Comparison of ENCODE assay signal across 35 cellular contexts in the genomic region with DNA sequence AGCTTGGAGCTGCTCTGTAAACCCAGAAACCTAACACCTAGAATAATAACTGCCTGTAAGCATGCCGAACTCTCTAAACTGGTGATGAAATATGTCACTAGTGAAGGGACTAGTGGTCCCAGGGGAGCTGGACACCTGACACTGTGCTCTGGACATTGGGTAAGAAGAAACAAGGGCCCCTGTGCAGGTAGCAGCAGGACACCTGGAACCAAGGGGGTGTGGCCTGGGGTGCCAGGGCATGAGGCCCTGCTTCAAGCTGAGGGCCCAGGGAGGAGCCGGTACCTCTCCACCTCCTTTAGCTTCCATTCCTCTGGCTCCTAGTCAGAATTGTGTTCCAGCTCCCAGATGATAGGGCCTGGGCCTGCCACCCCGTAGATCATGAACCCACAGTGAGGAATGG.
"Had no signal": no experiment of that assay in that cellular context is flagged by ENCODE, and none has a peak within 500 bp of the region (broad histone marks: within the 10 kb centered on the region; RNA-seq: fewer than 3 reads in every experiment).

No MANE protein-coding gene starts in this region.

- H3K4me1 Mint-ChIP-seq: activated B cell treated with CpG ODN at 0.5 μM for 24 hours; activated CD4-positive, alpha-beta T cell treated with anti-CD3 and anti-CD28 coated beads, Interleukin-2, amount 10 ng/mL, durations not matched to agents 24 days and 14 days; activated naive CD8-positive, alpha-beta T cell treated with anti-CD3 and anti-CD28 coated beads for 36 hours; activated T-helper 17 cell treated with anti-CD3 and anti-CD28 coated beads, Interleukin-2, amount 50 U/mL, for 72 hours had no signal

- H3K4me3 ChIP-seq: adrenal gland, body of pancreas, breast epithelium had no signal

- H3K4me1 ChIP-seq: adrenal gland, body of pancreas, breast epithelium had no signal

- H3K27me3 Mint-ChIP-seq: activated B cell treated with CpG ODN at 0.5 μM for 24 hours; activated CD4-positive, alpha-beta T cell treated with anti-CD3 and anti-CD28 coated beads, Interleukin-2, amount 10 ng/mL, durations not matched to agents 24 days and 14 days; activated CD8-positive, alpha-beta T cell treated with anti-CD3 and anti-CD28 coated beads for 36 hours had no signal

- DNase-seq: activated B cell treated with CpG ODN at 0.5 μM for 24 hours; activated CD4-positive, alpha-beta memory T cell treated with anti-CD3 and anti-CD28 coated beads for 36 hours; activated CD4-positive, alpha-beta T cell treated with anti-CD3 and anti-CD28 coated beads for 4 hours; activated CD4-positive, alpha-beta T cell treated with anti-CD3 and anti-CD28 coated beads, Interleukin-2, amount 10 ng/mL, durations not matched to agents 24 days and 14 days; activated CD4-positive, alpha-beta T cell treated with anti-CD3 and anti-CD28 coated beads, Interleukin-2, amount 50 U/mL, for 1 hour; activated CD4-positive, alpha-beta T cell treated with anti-CD3 and anti-CD28 coated beads, Interleukin-2, amount 50 U/mL, for 4 hours; activated CD4-positive, CD25-positive, alpha-beta regulatory T cell treated with anti-CD3 and anti-CD28 coated beads, Interleukin-2, amount 50 U/mL, for 72 hours; activated CD8-positive, alpha-beta memory T cell treated with anti-CD3 and anti-CD28 coated beads, Interleukin-2, amount 50 U/mL, for 4 hours; activated CD8-positive, alpha-beta T cell treated with anti-CD3 and anti-CD28 coated beads for 36 hours; activated effector memory CD4-positive, alpha-beta T cell treated with anti-CD3 and anti-CD28 coated beads, Interleukin-2, amount 50 U/mL, for 16 hours; activated gamma-delta T cell treated with Interleukin-2 at 50 U/mL for 16 hours; activated naive CD4-positive, alpha-beta T cell; activated naive CD4-positive, alpha-beta T cell treated with anti-CD3 and anti-CD28 coated beads for 36 hours; activated naive CD4-positive, alpha-beta T cell treated with anti-CD3 and anti-CD28 coated beads, Interleukin-2, amount 50 U/mL, for 16 hours; activated naive CD8-positive, alpha-beta T cell treated with anti-CD3 and anti-CD28 coated beads for 36 hours; activated T-cell treated with anti-CD3 and anti-CD28 coated beads, Interleukin-2, amount 50 U/mL, for 4 hours; activated T-cell treated with anti-CD3 and anti-CD28 coated beads, Interleukin-2, amount 50 U/mL, for 72 hours; adrenal gland; amniotic stem cell; aorta; body of pancreas; brain microvascular endothelial cell; central memory CD4-positive, alpha-beta T cell; T-helper 1 cell; T-helper 2 cell; T-helper 9 cell had no signal

- H3K36me3 Mint-ChIP-seq: activated CD4-positive, alpha-beta memory T cell treated with anti-CD3 and anti-CD28 coated beads for 36 hours had no signal

- H3K4me3 Mint-ChIP-seq: activated B cell treated with CpG ODN at 0.5 μM for 24 hours; activated CD4-positive, alpha-beta memory T cell treated with anti-CD3 and anti-CD28 coated beads for 36 hours; activated CD4-positive, alpha-beta T cell treated with anti-CD3 and anti-CD28 coated beads, Interleukin-2, amount 10 ng/mL, durations not matched to agents 24 days and 14 days; activated CD8-positive, alpha-beta T cell treated with anti-CD3 and anti-CD28 coated beads for 36 hours; activated naive CD4-positive, alpha-beta T cell treated with anti-CD3 and anti-CD28 coated beads for 36 hours; activated naive CD8-positive, alpha-beta T cell treated with anti-CD3 and anti-CD28 coated beads for 36 hours; activated T-cell treated with anti-CD3 and anti-CD28 coated beads, Interleukin-2, amount 50 U/mL, for 4 hours; activated T-cell treated with anti-CD3 and anti-CD28 coated beads, Interleukin-2, amount 50 U/mL, for 72 hours; activated T-helper 1 cell treated with anti-CD3 and anti-CD28 coated beads, Interleukin-12 subunit alpha, Interleukin-12 subunit beta, Interleukin-2, Interleukin-4 antibody, amounts not matched to agents 30 ng/mL and 10 ng/mL and 1 ng/mL, durations not matched to agents 14 hours and 24 hours and 36 hours; activated T-helper 17 cell treated with anti-CD3 and anti-CD28 coated beads, Interleukin-2, amount 50 U/mL, for 72 hours; T-helper 1 cell treated with Interleukin-12 subunit alpha and Interleukin-12 subunit beta and Interleukin-4 antibody, amounts not matched to agents 30 μg/mL and 1 μg/mL, for 36 hours; T-helper 2 cell treated with Interferon-gamma antibody and Interleukin-4, amounts not matched to agents 5 μg/mL and 100 μg/mL, for 36 hours had no signal

- FAIRE-seq: astrocyte, TTC549 had no signal

- H3K27me3 ChIP-seq: adrenal gland, body of pancreas, brain microvascular endothelial cell, breast epithelium had no signal

- H3K9me3 ChIP-seq: adrenal gland had no signal

- H3K27ac Mint-ChIP-seq: activated B cell treated with CpG ODN at 0.5 μM for 24 hours; activated CD4-positive, alpha-beta memory T cell treated with anti-CD3 and anti-CD28 coated beads for 36 hours; activated CD4-positive, alpha-beta T cell treated with anti-CD3 and anti-CD28 coated beads, Interleukin-2, amount 10 ng/mL, durations not matched to agents 24 days and 14 days; activated CD8-positive, alpha-beta T cell treated with anti-CD3 and anti-CD28 coated beads for 36 hours; activated naive CD4-positive, alpha-beta T cell treated with anti-CD3 and anti-CD28 coated beads for 36 hours; activated naive CD4-positive, alpha-beta T cell treated with anti-CD3 and anti-CD28 coated beads, Interleukin-2, amount 50 U/mL, for 72 hours; activated naive CD8-positive, alpha-beta T cell treated with anti-CD3 and anti-CD28 coated beads for 36 hours; activated T-cell treated with anti-CD3 and anti-CD28 coated beads, Interleukin-2, amount 50 U/mL, for 72 hours; activated T-helper 1 cell treated with anti-CD3 and anti-CD28 coated beads, Interleukin-12 subunit alpha, Interleukin-12 subunit beta, Interleukin-2, Interleukin-4 antibody, amounts not matched to agents 30 ng/mL and 10 ng/mL and 1 ng/mL, durations not matched to agents 14 hours and 24 hours and 36 hours; activated T-helper 17 cell treated with anti-CD3 and anti-CD28 coated beads, Interleukin-2, amount 50 U/mL, for 72 hours; T-helper 1 cell treated with Interleukin-12 subunit alpha and Interleukin-12 subunit beta and Interleukin-4 antibody, amounts not matched to agents 30 μg/mL and 1 μg/mL, for 36 hours; T-helper 2 cell treated with Interferon-gamma antibody and Interleukin-4, amounts not matched to agents 5 μg/mL and 100 μg/mL, for 36 hours had no signal

- H3K36me3 ChIP-seq: adrenal gland, brain microvascular endothelial cell, breast epithelium had no signal

- H3K27ac ChIP-seq: adrenal gland, body of pancreas, brain microvascular endothelial cell, breast epithelium, VCaP had no signal
